12 cellular contexts compared by ENCODE assay signal in the genomic region with DNA sequence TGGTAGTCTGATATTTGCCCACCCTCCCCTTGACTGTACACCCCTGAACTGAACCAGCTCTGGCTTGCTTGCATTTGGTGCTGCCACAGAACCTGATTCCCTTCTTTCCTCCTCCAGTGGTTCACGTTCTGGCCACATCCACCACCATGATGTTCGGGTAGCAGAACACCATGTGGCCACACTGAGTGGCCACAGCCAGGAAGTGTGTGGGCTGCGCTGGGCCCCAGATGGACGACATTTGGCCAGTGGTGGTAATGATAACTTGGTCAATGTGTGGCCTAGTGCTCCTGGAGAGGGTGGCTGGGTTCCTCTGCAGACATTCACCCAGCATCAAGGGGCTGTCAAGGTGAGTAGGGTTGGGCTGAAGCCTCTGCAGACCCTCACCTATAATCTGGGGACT. TPM values are rescaled to one million over a fixed set of nuclear protein-coding genes. Genes with fewer than 3 reads are reported as not detected.
DNase-seq lines count a peak whose midpoint lies in the region; ATAC-seq and TF ChIP-seq lines count a peak whose summit lies in the region.
"Had no signal": no experiment of that assay in that cellular context is flagged by ENCODE, and none has a peak within 500 bp of the region (broad histone marks: within the 10 kb centered on the region; RNA-seq: fewer than 3 reads in every experiment).

No MANE protein-coding gene starts in this region.

- H3K36me3 ChIP-seq in BE2C (peaks cover 27% of the 10 kb centered on the region), HEK293 (ENCODE audit: control insufficient read depth in 2 of 2, insufficient read depth in 1 of 2, low read length in 2 of 2) (peaks cover 17 to 65% of the 10 kb centered on the region in 2 experiments), kidney epithelial cell (ENCODE audit: control insufficient read depth, insufficient read depth, low read length) (no peaks in the 10 kb centered on the region)
- H3K36me3 ChIP-seq in naive thymus-derived CD4-positive, alpha-beta T cell (ENCODE audit: control insufficient read depth in 2 of 3, insufficient read depth in 3 of 3, low read length in 3 of 3), result peaks cover 10 to 37% (median 10%) of the 10 kb centered on the region in 3 experiments

- H3K4me3 Mint-ChIP-seq in activated CD8-positive, alpha-beta T cell treated with anti-CD3 and anti-CD28 coated beads, Interleukin-2, amount 10 ng/mL, durations not matched to agents 7 days and 5 days, result peak overlapping the region; percentile 95
- peak overlapping the region in 4 of 10 donors; percentile 39 to 97 (median 52) for H3K4me3 Mint-ChIP-seq in naive thymus-derived CD4-positive, alpha-beta T cell

- no peak overlapping the region for H3K27ac ChIP-seq in HEK293 (ENCODE audit: extremely low read depth, low read depth, low read length)
- H3K27ac ChIP-seq in naive thymus-derived CD4-positive, alpha-beta T cell (ENCODE audit: low read depth, low read length), result no peak overlapping the region
- H3K27ac ChIP-seq: gastroesophageal sphincter had no signal

- H3K27ac Mint-ChIP-seq in activated CD8-positive, alpha-beta T cell treated with anti-CD3 and anti-CD28 coated beads, Interleukin-2, amount 10 ng/mL, durations not matched to agents 7 days and 5 days, result peak overlapping the region; percentile 87
- no peak overlapping the region for H3K27ac Mint-ChIP-seq in naive thymus-derived CD4-positive, alpha-beta T cell

- H3K9me3 ChIP-seq in BE2C (no peaks in the 10 kb centered on the region), HEK293 (ENCODE audit: control insufficient read depth, insufficient read depth, low read depth, low read length) (no peaks in the 10 kb centered on the region)
- H3K9me3 ChIP-seq in naive thymus-derived CD4-positive, alpha-beta T cell (ENCODE audit: control insufficient read depth in 2 of 3, low read length in 3 of 3), result no peaks in the 10 kb centered on the region
- H3K9me3 ChIP-seq: gastroesophageal sphincter, transverse colon had no signal

- H3K4me1 ChIP-seq in BE2C, result no peaks in the 10 kb centered on the region
- peaks cover 6% of the 10 kb centered on the region for H3K4me1 ChIP-seq in HEK293 (ENCODE audit: control insufficient read depth, insufficient read depth, low read length)
- peaks cover 5 to 11% of the 10 kb centered on the region in 2 donors for H3K4me1 ChIP-seq in naive thymus-derived CD4-positive, alpha-beta T cell (ENCODE audit: control insufficient read depth in 2 of 2, insufficient read depth in 2 of 2, low read length in 2 of 2)

- no peak for ATAC-seq in activated CD8-positive, alpha-beta T cell treated with anti-CD3 and anti-CD28 coated beads, Interleukin-2, amount 10 ng/mL, durations not matched to agents 7 days and 5 days
- ATAC-seq in HG02973 (IDR thresholded peaks at IDR 0.05; ENCODE audit: unreplicated experiment), result no peak
- ATAC-seq in naive thymus-derived CD4-positive, alpha-beta T cell, result no peak
- ATAC-seq: gastroesophageal sphincter had no signal

- H3K27me3 ChIP-seq in BE2C (no peaks in the 10 kb centered on the region), kidney epithelial cell (ENCODE audit: control insufficient read depth, insufficient read depth, low read length) (no peaks in the 10 kb centered on the region)
- no peaks in the 10 kb centered on the region for H3K27me3 ChIP-seq in naive thymus-derived CD4-positive, alpha-beta T cell (ENCODE audit: control insufficient read depth in 2 of 2, insufficient read depth in 2 of 2, low read length in 2 of 2)
- H3K27me3 ChIP-seq: gastroesophageal sphincter, transverse colon had no signal

- H3K4me1 Mint-ChIP-seq in activated CD8-positive, alpha-beta T cell treated with anti-CD3 and anti-CD28 coated beads, Interleukin-2, amount 10 ng/mL, durations not matched to agents 7 days and 5 days (ENCODE audit: low read depth), result peaks cover 69% of the 10 kb centered on the region
- H3K4me1 Mint-ChIP-seq in naive thymus-derived CD4-positive, alpha-beta T cell, result peaks cover 10 to 64% (median 27%) of the 10 kb centered on the region in 7 donors

- H3K4me3 ChIP-seq in BE2C (ENCODE audit: low read depth, low read length), result peak overlapping the region; percentile 73
- peak overlapping the region; percentile 9 for H3K4me3 ChIP-seq in HEK293 (ENCODE audit: low read depth, low read length)
- H3K4me3 ChIP-seq in kidney epithelial cell (ENCODE audit: low read depth, low read length), result peak overlapping the region; percentile 60
- no peak overlapping the region for H3K4me3 ChIP-seq in naive thymus-derived CD4-positive, alpha-beta T cell (ENCODE audit: low read length)
- H3K4me3 ChIP-seq: gastroesophageal sphincter had no signal

- no peak for TF ChIP-seq CTCF in BE2C (IDR thresholded peaks at IDR 0.05; ENCODE audit: low read depth, low read length)
- TF ChIP-seq CTCF in HEK293 (tag by site-specific recombination; IDR thresholded peaks at IDR 0.05), result no peak
- TF ChIP-seq CTCF in kidney epithelial cell (IDR thresholded peaks at IDR 0.05; ENCODE audit: insufficient read depth, low read length, poor library complexity, severe bottlenecking), result no peak

- CTCF ChIA-PET in HEK293 (lab: Yijun Ruan, JAX), result interaction anchor here (0.6 to 3.2 kb wide), 2 partner anchors 54 to 134 kb away, joined by 3 to 11 read pairs; no protein-coding TSS in a partner anchor
- CTCF ChIA-PET in activated CD8-positive, alpha-beta T cell treated with anti-CD3 and anti-CD28 coated beads, Interleukin-2, amount 10 ng/mL, durations not matched to agents 7 days and 5 days (lab: Charles Lee), result interaction anchor here (0.7 kb wide), 1 partner anchor 8 kb away, joined by 4 read pairs; no protein-coding TSS in a partner anchor
- CTCF ChIA-PET in naive thymus-derived CD4-positive, alpha-beta T cell (lab: Charles Lee), result no interaction called here

- POLR2A ChIA-PET in HEK293 (lab: Yijun Ruan, JAX), result interaction anchor here (0.7 kb wide), 1 partner anchor 11 kb away, joined by 5 read pairs; no protein-coding TSS in a partner anchor
- POLR2A ChIA-PET in activated CD8-positive, alpha-beta T cell treated with anti-CD3 and anti-CD28 coated beads, Interleukin-2, amount 10 ng/mL, durations not matched to agents 7 days and 5 days (lab: Charles Lee), result interaction anchor here (2.9 kb wide), 1 partner anchor 7 kb away, joined by 22 read pairs; a partner anchor contains a TSS
- POLR2A ChIA-PET in naive thymus-derived CD4-positive, alpha-beta T cell (lab: Charles Lee), result interaction anchor here (0.5 to 1.3 kb wide), 3 partner anchors 29 to 189 kb away, joined by 3 to 4 read pairs (median 3); a partner anchor contains a TSS

- H3K9me3 Mint-ChIP-seq in activated CD8-positive, alpha-beta T cell treated with anti-CD3 and anti-CD28 coated beads, Interleukin-2, amount 10 ng/mL, durations not matched to agents 7 days and 5 days (ENCODE audit: insufficient read depth), result no peaks in the 10 kb centered on the region
- H3K9me3 Mint-ChIP-seq in naive thymus-derived CD4-positive, alpha-beta T cell, result no peaks in the 10 kb centered on the region

- no peaks in the 10 kb centered on the region for H3K27me3 Mint-ChIP-seq in activated CD8-positive, alpha-beta T cell treated with anti-CD3 and anti-CD28 coated beads, Interleukin-2, amount 10 ng/mL, durations not matched to agents 7 days and 5 days (ENCODE audit: low read depth)
- H3K27me3 Mint-ChIP-seq in naive thymus-derived CD4-positive, alpha-beta T cell, result no peaks in the 10 kb centered on the region

- H3K36me3 Mint-ChIP-seq in activated CD8-positive, alpha-beta T cell treated with anti-CD3 and anti-CD28 coated beads, Interleukin-2, amount 10 ng/mL, durations not matched to agents 7 days and 5 days (ENCODE audit: low read depth), result peaks cover 71% of the 10 kb centered on the region
- peaks cover 5 to 53% (median 10%) of the 10 kb centered on the region in 5 donors for H3K36me3 Mint-ChIP-seq in naive thymus-derived CD4-positive, alpha-beta T cell

- intact Hi-C loops in naive thymus-derived CD4-positive, alpha-beta T cell (cut with micrococcal nuclease), result loop anchor here (10.0 kb wide), 4 partner anchors 294 to 614 kb away; a partner anchor contains a TSS

- DNase-seq in BE2C, result no peak
- no peak for DNase-seq in activated CD8-positive, alpha-beta T cell treated with anti-CD3 and anti-CD28 coated beads, Interleukin-2, amount 10 ng/mL, durations not matched to agents 7 days and 5 days
- DNase-seq in kidney epithelial cell (ENCODE audit: low read depth), result no peak
- no peak for DNase-seq in NCI-H774 (lab: John Stamatoyannopoulos, UW)
- no peak for DNase-seq in naive thymus-derived CD4-positive, alpha-beta T cell
- no peak for DNase-seq in NCI-H526 (lab: John Stamatoyannopoulos, UW)
- DNase-seq: NCI-H82; stimulated activated CD4-positive, alpha-beta T cell treated with anti-CD3 and anti-CD28 coated beads, Interleukin-2, amount 100 ng/mL, for 24 hours; transverse colon had no signal

RNA-seq across cellular contexts. Expression of a gene that starts 1.8 kb away (rescaled TPM):
- polyA plus RNA-seq in BE2C (2012; ENCODE audit: insufficient read depth, insufficient read length, low read depth), result 16.8 TPM
- total RNA-seq in activated CD8-positive, alpha-beta T cell treated with anti-CD3 and anti-CD28 coated beads, Interleukin-2, amount 10 ng/mL, durations not matched to agents 7 days and 5 days, result 100 to 1,000 TPM; 214 to 232 TPM
- 16.2 and 22.3 TPM in 2 replicates for total RNA-seq in kidney epithelial cell
- 100 to 1,000 TPM in 1 of 5 experiments, 1 to 10 TPM in 1, under 1 TPM in 3; 0.38 to 101 (median 0.78) TPM for total RNA-seq in naive thymus-derived CD4-positive, alpha-beta T cell
- not detected for polyA plus RNA-seq in naive thymus-derived CD4-positive, alpha-beta T cell

RNA-seq across cellular contexts. Expression of a gene that starts 7.2 kb away (rescaled TPM):
- polyA plus RNA-seq in BE2C (2012; ENCODE audit: insufficient read depth, insufficient read length, low read depth), result 16.2 TPM
- 10 to 100 TPM; 69.6 to 71.0 TPM for total RNA-seq in activated CD8-positive, alpha-beta T cell treated with anti-CD3 and anti-CD28 coated beads, Interleukin-2, amount 10 ng/mL, durations not matched to agents 7 days and 5 days
- total RNA-seq in kidney epithelial cell, result 93.8 and 99.7 TPM in 2 replicates
- 10 to 100 TPM; 25.9 to 65.3 (median 32.3) TPM for total RNA-seq in naive thymus-derived CD4-positive, alpha-beta T cell
- 10 to 100 TPM; 46.8 to 55.1 TPM for polyA plus RNA-seq in naive thymus-derived CD4-positive, alpha-beta T cell

RNA-seq across cellular contexts. Expression of a gene that starts 23.0 kb away (rescaled TPM):
- polyA plus RNA-seq in BE2C (2012; ENCODE audit: insufficient read depth, insufficient read length, low read depth), result not detected
- total RNA-seq in activated CD8-positive, alpha-beta T cell treated with anti-CD3 and anti-CD28 coated beads, Interleukin-2, amount 10 ng/mL, durations not matched to agents 7 days and 5 days, result not detected
- not detected in 2 replicates for total RNA-seq in kidney epithelial cell
- total RNA-seq in naive thymus-derived CD4-positive, alpha-beta T cell, result under 1 TPM in 2 of 5 experiments, not detected in 3; 0.21 to 0.98 TPM
- not detected for polyA plus RNA-seq in naive thymus-derived CD4-positive, alpha-beta T cell

RNA-seq across cellular contexts. Expression of a gene that starts 29.0 kb away (rescaled TPM):
- polyA plus RNA-seq in BE2C (2012; ENCODE audit: insufficient read depth, insufficient read length, low read depth), result 51.9 TPM
- 10 to 100 TPM; 33.1 to 35.1 TPM for total RNA-seq in activated CD8-positive, alpha-beta T cell treated with anti-CD3 and anti-CD28 coated beads, Interleukin-2, amount 10 ng/mL, durations not matched to agents 7 days and 5 days
- total RNA-seq in kidney epithelial cell, result 44.5 and 48.7 TPM in 2 replicates
- total RNA-seq in naive thymus-derived CD4-positive, alpha-beta T cell, result 10 to 100 TPM; 14.5 to 37.8 (median 30.1) TPM
- 10 to 100 TPM; 28.8 to 53.8 TPM for polyA plus RNA-seq in naive thymus-derived CD4-positive, alpha-beta T cell

RNA-seq across cellular contexts. Expression of a gene that starts 29.1 kb away (rescaled TPM):
- polyA plus RNA-seq in BE2C (2012; ENCODE audit: insufficient read depth, insufficient read length, low read depth), result 13.6 TPM
- 10 to 100 TPM; 57.2 to 58.3 TPM for total RNA-seq in activated CD8-positive, alpha-beta T cell treated with anti-CD3 and anti-CD28 coated beads, Interleukin-2, amount 10 ng/mL, durations not matched to agents 7 days and 5 days
- total RNA-seq in kidney epithelial cell, result 17.0 and 20.3 TPM in 2 replicates
- 100 to 1,000 TPM in 4 of 5 experiments, 10 to 100 TPM in 1; 80.5 to 153 (median 131) TPM for total RNA-seq in naive thymus-derived CD4-positive, alpha-beta T cell
- 1 to 10 TPM; 4.4 to 8.9 TPM for polyA plus RNA-seq in naive thymus-derived CD4-positive, alpha-beta T cell
